ENCODE assay signal across 8 cellular contexts in the genomic region with DNA sequence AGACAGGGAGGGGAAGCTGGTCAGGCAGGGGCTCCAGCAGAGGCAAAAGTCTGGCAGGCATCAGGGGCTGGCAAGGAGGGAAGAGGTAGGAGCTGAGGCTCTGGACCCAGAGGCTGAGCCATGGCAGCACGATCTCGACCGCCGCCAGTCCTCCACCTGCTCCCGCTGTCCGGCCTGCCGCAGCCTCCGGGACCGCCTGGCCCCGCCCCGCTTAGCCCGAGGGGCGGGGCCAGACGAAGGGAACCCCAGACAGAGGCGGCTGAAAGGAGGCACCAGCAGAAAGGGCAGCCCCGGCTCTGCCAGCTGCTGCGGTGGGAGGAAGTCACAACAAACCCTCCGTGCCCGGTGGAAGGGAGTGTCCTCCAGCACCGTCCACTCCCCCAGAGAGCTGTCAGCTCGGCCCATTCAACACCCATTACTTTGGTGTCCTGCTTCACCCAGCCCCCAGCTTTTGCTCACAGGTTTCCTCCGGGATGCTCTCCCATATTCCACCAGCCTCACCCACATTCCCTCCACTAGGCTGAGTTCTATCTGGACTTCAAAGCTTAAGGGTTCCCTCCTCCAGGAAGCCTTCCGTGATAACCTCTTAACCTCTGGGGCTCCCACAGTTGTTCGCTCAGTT. TPM values are rescaled to one million over a fixed set of nuclear protein-coding genes. Genes with fewer than 3 reads are reported as not detected.
A peak's percentile ranks its signal among the peaks of the same experiment; 100 is the strongest.
DNase-seq lines count a peak whose midpoint lies in the region; ATAC-seq and TF ChIP-seq lines count a peak whose summit lies in the region.

A gene with protein sequence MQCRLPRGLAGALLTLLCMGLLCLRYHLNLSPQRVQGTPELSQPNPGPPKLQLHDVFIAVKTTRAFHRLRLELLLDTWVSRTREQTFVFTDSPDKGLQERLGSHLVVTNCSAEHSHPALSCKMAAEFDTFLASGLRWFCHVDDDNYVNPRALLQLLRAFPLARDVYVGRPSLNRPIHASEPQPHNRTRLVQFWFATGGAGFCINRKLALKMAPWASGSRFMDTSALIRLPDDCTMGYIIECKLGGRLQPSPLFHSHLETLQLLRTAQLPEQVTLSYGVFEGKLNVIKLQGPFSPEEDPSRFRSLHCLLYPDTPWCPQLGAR (minus strand): TSS at position 161 of the 622 bp plus-strand sequence. CDS start 207 bp downstream, outside the sequence.

- TF ChIP-seq CTCF in endodermal cell (conservative IDR thresholded peaks at IDR 0.05) = peak; percentile 37
- no peak for TF ChIP-seq CTCF in mucosa of descending colon (IDR thresholded peaks at IDR 0.05)

- DNase-seq in NCI-H774 (lab: John Stamatoyannopoulos, UW) (peak; percentile 19), endodermal cell (peak; percentile 90), mucosa of descending colon (peak; percentile 73 to 92 (median 85))
- DNase-seq in activated CD8-positive, alpha-beta memory T cell treated with anti-CD3 and anti-CD28 coated beads for 4 hours (ENCODE audit: low read depth in 2 of 2) = peak; percentile 52 to 61
- DNase-seq in stimulated activated CD8-positive, alpha-beta memory T cell treated with anti-CD3 and anti-CD28 coated beads, Interleukin-4, amount 100 ng/mL, for 48 hours = peak; percentile 83

- H3K9ac ChIP-seq in endodermal cell (ENCODE audit: extremely low read depth, low read length, poor library complexity, severe bottlenecking) = no peak within 1 kb of the TSS

- no peaks in the 10 kb centered on the region for H3K27me3 ChIP-seq in endodermal cell (ENCODE audit: control insufficient read depth, insufficient read depth, low read length, poor library complexity, severe bottlenecking)

- WGBS in endodermal cell (ENCODE audit: insufficient coverage in 1 of 2, insufficient read length in 1 of 2), 2 experiments = 16 to 20% methylated on average over 14 to 24 of the region's 24 CpGs

- intact Hi-C loops in mucosa of descending colon (cut with DNase I, micrococcal nuclease) = no loop called here

- H3K4me3 Mint-ChIP-seq in endodermal cell = no peak within 1 kb of the TSS

- peaks cover 10% of the 10 kb centered on the region for H3K36me3 Mint-ChIP-seq in endodermal cell (ENCODE audit: low read depth)

- H3K9me3 ChIP-seq in endodermal cell (ENCODE audit: control insufficient read depth, low read length) (no peaks in the 10 kb centered on the region), mucosa of descending colon (no peaks in the 10 kb centered on the region)

- H3K27ac ChIP-seq in endodermal cell (ENCODE audit: low read depth, low read length) = peak within 1 kb of the TSS; percentile 66

- H3K4me1 ChIP-seq in endodermal cell (ENCODE audit: control insufficient read depth, insufficient read depth, low read length) (peaks cover 4% of the 10 kb centered on the region), mucosa of descending colon (ENCODE audit: low read depth) (peaks cover 11% of the 10 kb centered on the region)

- ATAC-seq in HG02798 (IDR thresholded peaks at IDR 0.05; ENCODE audit: poor library complexity, unreplicated experiment) = peak; percentile 71
- ATAC-seq in mucosa of descending colon = peak; percentile 85
- no peak for ATAC-seq in HG02870 (IDR thresholded peaks at IDR 0.05; ENCODE audit: unreplicated experiment)

- no peak within 1 kb of the TSS for H3K27ac Mint-ChIP-seq in endodermal cell

- TF ChIP-seq POLR2A in GM15510 (IDR thresholded peaks at IDR 0.05; ENCODE audit: borderline replicate concordance, extremely low read depth, insufficient read length) = peak; percentile 69

- H3K27me3 Mint-ChIP-seq in endodermal cell (ENCODE audit: insufficient read depth) = peaks cover 4% of the 10 kb centered on the region

- H3K4me3 ChIP-seq in endodermal cell (ENCODE audit: low read length) (no peak within 1 kb of the TSS), mucosa of descending colon (peak within 1 kb of the TSS; percentile 5)

- H3K36me3 ChIP-seq in endodermal cell (ENCODE audit: control insufficient read depth, insufficient read depth, low read length) (no peaks in the 10 kb centered on the region), mucosa of descending colon (ENCODE audit: low read depth) (no peaks in the 10 kb centered on the region)

- H3K4me1 Mint-ChIP-seq in endodermal cell = peaks cover 26% of the 10 kb centered on the region

- H3K9me3 Mint-ChIP-seq in endodermal cell = no peaks in the 10 kb centered on the region

RNA-seq across cellular contexts. Expression of the gene that starts here (rescaled TPM):
- 1 to 10 TPM; 1.9 to 6.6 TPM for total RNA-seq in endodermal cell
- polyA plus RNA-seq in endodermal cell (2013, experiment 1 of 2) = 25.3 TPM
- 22.9 TPM for polyA plus RNA-seq in endodermal cell (2013, experiment 2 of 2)
- 10 to 100 TPM; 11.3 to 16.1 (median 13.7) TPM for total RNA-seq in mucosa of descending colon

Comparison
In these comparisons a context has a peak if more than half of its experiments do, and no peak if none do; other contexts are left out.
1. DNase-seq: peak in every context shown above with its lines; median percentile 90 in endodermal cell; 85 in mucosa of descending colon; 83 in stimulated activated CD8-positive, alpha-beta memory T cell treated with anti-CD3 and anti-CD28 coated beads, Interleukin-4, amount 100 ng/mL, for 48 hours; 56 in activated CD8-positive, alpha-beta memory T cell treated with anti-CD3 and anti-CD28 coated beads for 4 hours; 19 in NCI-H774.